In genomic region chr15:74375303-74375693, GRCh38 we compare ENCODE assay signal across 8 cellular contexts.
DNase-seq lines count a peak whose midpoint lies in the region; ATAC-seq and TF ChIP-seq lines count a peak whose summit lies in the region.

No MANE protein-coding gene starts in this region.

- CTCF ChIA-PET in HEK293T (lab: Yijun Ruan, JAX) = interaction anchor here (0.5 to 1.0 kb wide), 4 partner anchors 21 to 621 kb away, joined by 3 to 4 read pairs (median 3); no protein-coding TSS in a partner anchor

- peak; percentile 91 for DNase-seq in CD1c-positive myeloid dendritic cell (ENCODE audit: extremely low spot score)
- DNase-seq in HEK293T (ENCODE audit: extremely low spot score) = peak; percentile 77
- peak; percentile 42 for DNase-seq in NCI-H510A treated with DMSO at 0.1 percent for 48 hours (lab: John Stamatoyannopoulos, UW)
- DNase-seq in activated CD4-positive, alpha-beta T cell treated with anti-CD3 and anti-CD28 coated beads for 1 hour = peak; percentile 65
- DNase-seq in cerebellar cortex (ENCODE audit: low spot score) = peak; percentile 95
- DNase-seq in kidney tubule cell (ENCODE audit: low spot score) = peak; percentile 86
- peak; percentile 78 to 82 for DNase-seq in stimulated activated CD4-positive, alpha-beta T cell treated with anti-CD3 and anti-CD28 coated beads, Interleukin-4, amount 100 ng/mL, for 4 hours

- ATAC-seq in GM21528 (IDR thresholded peaks at IDR 0.05; ENCODE audit: low FRiP score, unreplicated experiment) = no peak

- POLR2A ChIA-PET in HEK293T (lab: Yijun Ruan, JAX) = interaction anchor here (1.5 kb wide), 1 partner anchor 86 kb away, joined by 8 read pairs; the partner anchor contains the start of gene UBL7

TF ChIP-seq in HEK293T, 16 proteins besides CTCF, POLR2A, EP300 and RAD21:
- no peak for TF ChIP-seq FOXK2 (IDR thresholded peaks at IDR 0.05)
- no peak for TF ChIP-seq NFRKB (IDR thresholded peaks at IDR 0.05)
- TF ChIP-seq L3MBTL2 (conservative IDR thresholded peaks at IDR 0.05) = 0 out of 2 replicates have a peak, but pooled peaks have one; percentile 20
- TF ChIP-seq ZNF384 (IDR thresholded peaks at IDR 0.05) = no peak
- TF ChIP-seq CTBP1 (IDR thresholded peaks at IDR 0.05; ENCODE audit: borderline replicate concordance) = peak; percentile 33; the same call in 1 of the 2 replicates

Comparison
In these comparisons a context has a peak if more than half of its experiments do, and no peak if none do; other contexts are left out.
1. DNase-seq: peak in every context shown above with its lines; median percentile 95 in cerebellar cortex; 91 in CD1c-positive myeloid dendritic cell; 86 in kidney tubule cell; 80 in stimulated activated CD4-positive, alpha-beta T cell treated with anti-CD3 and anti-CD28 coated beads, Interleukin-4, amount 100 ng/mL, for 4 hours; 77 in HEK293T; 65 in activated CD4-positive, alpha-beta T cell treated with anti-CD3 and anti-CD28 coated beads for 1 hour; 42 in NCI-H510A treated with DMSO at 0.1 percent for 48 hours.